In genomic region chr2:106685180-106685897, GRCh38 we compare ENCODE assay signal across 1 cellular context.
TF ChIP-seq lines count a peak whose summit lies in the region.

No MANE protein-coding gene starts in this region.

TF ChIP-seq in HepG2, 621 proteins besides CTCF, POLR2A, EP300 and RAD21 (continued from another document):
- TF ChIP-seq ZNF281 (CRISPR knock-in tag; IDR thresholded peaks at IDR 0.05; ENCODE audit: borderline replicate concordance) = no peak
